20 cellular contexts compared by ENCODE assay signal in the genomic region with DNA sequence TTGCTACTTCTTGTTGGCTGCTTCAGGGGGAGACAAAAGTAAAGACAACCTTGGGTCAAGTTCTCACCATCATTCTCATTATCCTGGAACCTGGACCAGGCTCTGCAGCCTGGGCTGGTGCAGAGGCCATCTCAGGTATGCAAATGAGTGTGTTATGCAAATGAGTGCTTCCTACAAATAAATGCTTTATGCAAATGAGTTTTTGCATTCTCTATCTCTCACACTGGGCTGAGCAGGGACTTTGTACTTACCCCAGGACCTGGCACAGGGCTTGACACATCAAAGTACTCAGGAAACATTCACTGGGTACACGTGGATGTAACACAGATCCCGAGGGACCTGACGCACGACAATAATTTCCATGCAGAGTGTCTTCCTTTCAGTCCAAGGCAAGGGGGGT.
DNase-seq lines count a peak whose midpoint lies in the region; ATAC-seq, FAIRE-seq and TF ChIP-seq lines count a peak whose summit lies in the region.
"Had no signal": no experiment of that assay in that cellular context is flagged by ENCODE, and none has a peak within 500 bp of the region (broad histone marks: within the 10 kb centered on the region; RNA-seq: fewer than 3 reads in every experiment).

No MANE protein-coding gene starts in this region.

- H3K27ac ChIP-seq in GM23338 (ENCODE audit: low read depth) (no peak overlapping the region), aorta (ENCODE audit: low read depth in 1 of 2, low read length in 2 of 2) (no peak overlapping the region)
- H3K27ac ChIP-seq: KMS-11 had no signal

- in situ Hi-C loops in GM13977 (cut with MboI; ENCODE audit: low pct_unique_long_range_greater_than_20kb, low sequenced_read_pairs, unreplicated experiment): no loop called here

- H3K9me2 ChIP-seq in GM23338 (ENCODE audit: insufficient read depth): peaks cover 6% of the 10 kb centered on the region

- H3K27me3 Mint-ChIP-seq in GM23338 (ENCODE audit: insufficient read depth, low read depth, poor library complexity): peaks cover 7% of the 10 kb centered on the region

- 86 to 89% methylated on average over 4 of the region's 4 CpGs for whole genome bisulfite sequencing in aorta, 2 donors

- H3K27ac Mint-ChIP-seq in GM23338: no peak overlapping the region
- H3K27ac Mint-ChIP-seq: CD4-positive, alpha-beta T cell had no signal

- H3K9me3 Mint-ChIP-seq in GM23338: no peaks in the 10 kb centered on the region
- H3K9me3 Mint-ChIP-seq: CD4-positive, alpha-beta T cell had no signal

- no peak for TF ChIP-seq CTCF in GM23338 (conservative IDR thresholded peaks at IDR 0.05; ENCODE audit: low read depth in 2 of 2)
- TF ChIP-seq CTCF in GM13977 (IDR thresholded peaks at IDR 0.05; ENCODE audit: extremely low read depth, insufficient read depth, missing control alignments): no peak

- no peaks in the 10 kb centered on the region for H3K27me3 ChIP-seq in GM23338 (ENCODE audit: insufficient read depth)
- no peaks in the 10 kb centered on the region for H3K27me3 ChIP-seq in aorta (ENCODE audit: control insufficient read depth in 1 of 2, insufficient read depth in 2 of 2, low read length in 1 of 2)

- no peak overlapping the region for H3K4me3 Mint-ChIP-seq in GM23338
- H3K4me3 Mint-ChIP-seq: CD4-positive, alpha-beta T cell had no signal

- H3K36me3 Mint-ChIP-seq in GM23338 (ENCODE audit: low read depth): no peaks in the 10 kb centered on the region

- no peaks in the 10 kb centered on the region for H3K9me3 ChIP-seq in aorta (ENCODE audit: control insufficient read depth, low read length)

- peaks cover 30% of the 10 kb centered on the region for H3K4me1 Mint-ChIP-seq in GM23338

- H3K4me2 ChIP-seq in GM23338: peak overlapping the region; percentile 20; the same call in 1 of the 2 replicates
- H3K4me2 ChIP-seq: KMS-11 had no signal

- ATAC-seq in GM23338 (peak; percentile 19; the same call in 2 of the 3 replicates), aorta (ENCODE audit: low FRiP score) (no peak), HG02884 (IDR thresholded peaks at IDR 0.05; ENCODE audit: unreplicated experiment) (no peak)
- ATAC-seq: HCT116 had no signal

- H4K20me1 ChIP-seq in GM23338 (replicated peaks; ENCODE audit: insufficient read depth): no peaks in the 10 kb centered on the region

- TF ChIP-seq POLR2A in GM12891 (IDR thresholded peaks at IDR 0.05; ENCODE audit: low read depth, low read length): no peak

- no peak for FAIRE-seq in GM12891 (lab: Jason Lieb, UNC)

- H2AFZ ChIP-seq in GM23338: peak overlapping the region; percentile 48; the same call in 1 of the 2 replicates

- no peaks in the 10 kb centered on the region for H3K79me2 ChIP-seq in GM23338 (replicated peaks; ENCODE audit: insufficient read depth)

- intact Hi-C loops in aorta (cut with DNase I): no loop called here

- H3K36me3 ChIP-seq in GM23338 (ENCODE audit: insufficient read depth): no peaks in the 10 kb centered on the region
- no peaks in the 10 kb centered on the region for H3K36me3 ChIP-seq in aorta (ENCODE audit: control insufficient read depth in 1 of 2, insufficient read depth in 2 of 2, low read length in 1 of 2)

- H3K4me1 ChIP-seq in GM23338 (ENCODE audit: insufficient read depth) (peaks cover 26% of the 10 kb centered on the region), aorta (ENCODE audit: control insufficient read depth in 1 of 2, insufficient read depth in 2 of 2, low read length in 2 of 2) (no peaks in the 10 kb centered on the region)

- no peak overlapping the region for H3K4me3 ChIP-seq in GM23338
- H3K4me3 ChIP-seq in aorta (ENCODE audit: low read length in 2 of 2): no peak overlapping the region

- DNase-seq in GM12891 (ENCODE audit: insufficient read length, low spot score) (no peak), GM23338 (ENCODE audit: low spot score) (no peak), NCI-H526 treated with DMSO at 0.1 percent for 48 hours (lab: John Stamatoyannopoulos, UW) (peak; percentile 97), mesenteric fat pad (ENCODE audit: low spot score) (peak; percentile 41), T-helper 1 cell (no peak), aorta (no peak), GM13977 (ENCODE audit: low spot score) (no peak)
- DNase-seq: ACHN; AML-193; CD4-positive, alpha-beta T cell; DMS53; NCI-H1092 treated with DMSO at 0.1 percent for 48 hours; NCI-H1694; NCI-H2107; NCI-H226; NCI-H524 treated with DMSO at 0.1 percent for 48 hours; RPMI8226 had no signal

- no peaks in the 10 kb centered on the region for H3F3A ChIP-seq in GM23338 (replicated peaks; ENCODE audit: low read depth)

TF ChIP-seq in GM12891, 5 proteins besides CTCF, POLR2A, EP300 and RAD21:
- TF ChIP-seq POU2F2 (IDR thresholded peaks at IDR 0.05; ENCODE audit: low read depth, low read length) (peak; percentile 95), TAF1 (IDR thresholded peaks at IDR 0.05; ENCODE audit: low read depth, low read length) (no peak), POLR2AphosphoS5 (IDR thresholded peaks at IDR 0.05; ENCODE audit: low read depth, low read length) (no peak)
TF ChIP-seq in GM12891: peak in this region for 1.

TF ChIP-seq in GM23338, 12 proteins besides CTCF, POLR2A, EP300 and RAD21:
- TF ChIP-seq EZH2 (IDR thresholded peaks at IDR 0.05; ENCODE audit: low read depth, unreplicated experiment): no peak
- TF ChIP-seq NANOG (IDR thresholded peaks at IDR 0.05; ENCODE audit: borderline replicate concordance): no peak
- TF ChIP-seq POLR2AphosphoS5 (IDR thresholded peaks at IDR 0.05; ENCODE audit: low read depth): no peak

Comparison
In these comparisons a context has a peak if more than half of its experiments do, and no peak if none do; other contexts are left out.
1. DNase-seq: peak in NCI-H526 treated with DMSO at 0.1 percent for 48 hours (single experiment) and mesenteric fat pad (single experiment); none in GM12891 (single experiment), GM23338 (single experiment), T-helper 1 cell (0 of 5), aorta (0 of 2) and GM13977 (single experiment).